1 cellular context compared by ENCODE assay signal in the genomic region with DNA sequence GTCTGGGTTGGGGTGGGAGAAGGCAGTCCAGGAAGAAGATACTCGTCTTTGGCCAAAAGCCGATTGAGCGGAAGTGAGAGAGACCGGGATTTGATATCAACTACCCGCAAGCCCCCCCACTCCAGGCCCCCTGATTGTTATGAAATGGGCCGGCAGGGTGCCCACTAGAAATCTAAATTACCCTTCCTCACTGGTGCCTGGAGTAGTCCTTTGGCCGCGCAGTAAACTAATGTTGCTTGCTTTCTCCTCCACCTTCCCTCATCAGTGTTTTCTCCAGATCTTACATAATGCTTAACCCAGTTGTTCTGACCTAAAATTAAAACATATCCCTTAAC.
TF ChIP-seq lines count a peak whose summit lies in the region.

No MANE protein-coding gene starts in this region.

TF ChIP-seq in HepG2, 621 proteins besides CTCF, POLR2A, EP300 and RAD21 (continued from another document):
- TF ChIP-seq, protein P1, sequence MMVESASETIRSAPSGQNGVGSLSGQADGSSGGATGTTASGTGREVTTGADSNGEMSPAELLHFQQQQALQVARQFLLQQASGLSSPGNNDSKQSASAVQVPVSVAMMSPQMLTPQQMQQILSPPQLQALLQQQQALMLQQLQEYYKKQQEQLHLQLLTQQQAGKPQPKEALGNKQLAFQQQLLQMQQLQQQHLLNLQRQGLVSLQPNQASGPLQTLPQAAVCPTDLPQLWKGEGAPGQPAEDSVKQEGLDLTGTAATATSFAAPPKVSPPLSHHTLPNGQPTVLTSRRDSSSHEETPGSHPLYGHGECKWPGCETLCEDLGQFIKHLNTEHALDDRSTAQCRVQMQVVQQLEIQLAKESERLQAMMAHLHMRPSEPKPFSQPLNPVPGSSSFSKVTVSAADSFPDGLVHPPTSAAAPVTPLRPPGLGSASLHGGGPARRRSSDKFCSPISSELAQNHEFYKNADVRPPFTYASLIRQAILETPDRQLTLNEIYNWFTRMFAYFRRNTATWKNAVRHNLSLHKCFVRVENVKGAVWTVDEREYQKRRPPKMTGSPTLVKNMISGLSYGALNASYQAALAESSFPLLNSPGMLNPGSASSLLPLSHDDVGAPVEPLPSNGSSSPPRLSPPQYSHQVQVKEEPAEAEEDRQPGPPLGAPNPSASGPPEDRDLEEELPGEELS (CRISPR knock-in tag; IDR thresholded peaks at IDR 0.05) = no peak
- TF ChIP-seq MAFF (IDR thresholded peaks at IDR 0.05; ENCODE audit: low read depth, low read length) (no peak), CBX5 (CRISPR knock-in tag; IDR thresholded peaks at IDR 0.05; ENCODE audit: borderline replicate concordance) (no peak), ZC3H13 (CRISPR knock-in tag; IDR thresholded peaks at IDR 0.05) (no peak), PHF21A (CRISPR knock-in tag; IDR thresholded peaks at IDR 0.05) (no peak), MZF1 (CRISPR knock-in tag; IDR thresholded peaks at IDR 0.05; ENCODE audit: borderline replicate concordance) (no peak)
- TF ChIP-seq, protein P2, sequence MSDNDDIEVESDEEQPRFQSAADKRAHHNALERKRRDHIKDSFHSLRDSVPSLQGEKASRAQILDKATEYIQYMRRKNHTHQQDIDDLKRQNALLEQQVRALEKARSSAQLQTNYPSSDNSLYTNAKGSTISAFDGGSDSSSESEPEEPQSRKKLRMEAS (IDR thresholded peaks at IDR 0.05) = no peak
- TF ChIP-seq, protein P3, sequence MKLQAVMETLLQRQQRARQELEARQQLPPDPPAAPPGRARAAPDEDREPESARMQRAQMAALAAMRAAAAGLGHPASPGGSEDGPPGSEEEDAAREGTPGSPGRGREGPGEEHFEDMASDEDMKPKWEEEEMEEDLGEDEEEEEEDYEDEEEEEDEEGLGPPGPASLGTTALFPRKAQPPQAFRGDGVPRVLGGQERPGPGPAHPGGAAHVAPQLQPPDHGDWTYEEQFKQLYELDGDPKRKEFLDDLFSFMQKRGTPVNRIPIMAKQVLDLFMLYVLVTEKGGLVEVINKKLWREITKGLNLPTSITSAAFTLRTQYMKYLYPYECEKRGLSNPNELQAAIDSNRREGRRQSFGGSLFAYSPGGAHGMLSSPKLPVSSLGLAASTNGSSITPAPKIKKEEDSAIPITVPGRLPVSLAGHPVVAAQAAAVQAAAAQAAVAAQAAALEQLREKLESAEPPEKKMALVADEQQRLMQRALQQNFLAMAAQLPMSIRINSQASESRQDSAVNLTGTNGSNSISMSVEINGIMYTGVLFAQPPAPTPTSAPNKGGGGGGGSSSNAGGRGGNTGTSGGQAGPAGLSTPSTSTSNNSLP (IDR thresholded peaks at IDR 0.05; ENCODE audit: low read depth, low read length) = no peak
- TF ChIP-seq, protein P4, sequence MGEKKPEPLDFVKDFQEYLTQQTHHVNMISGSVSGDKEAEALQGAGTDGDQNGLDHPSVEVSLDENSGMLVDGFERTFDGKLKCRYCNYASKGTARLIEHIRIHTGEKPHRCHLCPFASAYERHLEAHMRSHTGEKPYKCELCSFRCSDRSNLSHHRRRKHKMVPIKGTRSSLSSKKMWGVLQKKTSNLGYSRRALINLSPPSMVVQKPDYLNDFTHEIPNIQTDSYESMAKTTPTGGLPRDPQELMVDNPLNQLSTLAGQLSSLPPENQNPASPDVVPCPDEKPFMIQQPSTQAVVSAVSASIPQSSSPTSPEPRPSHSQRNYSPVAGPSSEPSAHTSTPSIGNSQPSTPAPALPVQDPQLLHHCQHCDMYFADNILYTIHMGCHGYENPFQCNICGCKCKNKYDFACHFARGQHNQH (CRISPR knock-in tag; IDR thresholded peaks at IDR 0.05) = no peak
